ENCODE assay signal across 23 cellular contexts in the genomic region with DNA sequence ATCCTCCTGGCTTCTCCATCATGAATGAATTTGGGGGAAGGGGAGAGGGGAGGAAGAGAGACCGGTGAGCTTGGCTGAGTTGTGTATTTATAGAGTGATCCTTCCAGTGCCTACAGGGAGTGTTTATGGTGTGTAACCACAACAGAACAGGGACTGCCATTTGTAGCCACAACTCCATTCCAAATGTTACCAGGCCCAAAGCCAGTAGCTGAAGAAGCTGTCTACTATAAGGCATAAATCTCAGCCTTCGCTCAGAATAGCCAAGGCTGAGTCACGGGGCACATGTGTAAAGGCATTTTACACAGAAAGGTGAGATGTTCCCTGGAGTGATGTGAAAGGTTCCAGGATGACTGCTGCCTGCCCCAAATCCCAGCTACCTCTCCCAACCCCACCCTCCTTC. TPM values are rescaled to one million over a fixed set of nuclear protein-coding genes. Genes with fewer than 3 reads are reported as not detected.
DNase-seq lines count a peak whose midpoint lies in the region; ATAC-seq and TF ChIP-seq lines count a peak whose summit lies in the region.
"Had no signal": no experiment of that assay in that cellular context is flagged by ENCODE, and none has a peak within 500 bp of the region (broad histone marks: within the 10 kb centered on the region; RNA-seq: fewer than 3 reads in every experiment).

No MANE protein-coding gene starts in this region.

- H3K4me1 ChIP-seq in right cardiac atrium (ENCODE audit: control insufficient read depth, insufficient read depth, low read length) = peaks cover 8% of the 10 kb centered on the region
- peaks cover 18% of the 10 kb centered on the region for H3K4me1 ChIP-seq in psoas muscle
- H3K4me1 ChIP-seq in upper lobe of right lung = peaks cover 8% of the 10 kb centered on the region
- H3K4me1 ChIP-seq: parathyroid adenoma had no signal

- peak overlapping the region; percentile 82 for H3K27ac ChIP-seq in right cardiac atrium (ENCODE audit: low read length)
- H3K27ac ChIP-seq in psoas muscle = peak overlapping the region; percentile 65
- peak overlapping the region; percentile 36 for H3K27ac ChIP-seq in upper lobe of right lung
- H3K27ac ChIP-seq: parathyroid adenoma, tibial nerve had no signal

- H3K9me3 ChIP-seq in right cardiac atrium (ENCODE audit: control insufficient read depth, low read length) = no peaks in the 10 kb centered on the region
- no peaks in the 10 kb centered on the region for H3K9me3 ChIP-seq in psoas muscle
- H3K9me3 ChIP-seq in upper lobe of right lung = no peaks in the 10 kb centered on the region
- H3K9me3 ChIP-seq: tibial nerve had no signal

- DNase-seq in astrocyte of the cerebellum (ENCODE audit: low read depth) (peak; percentile 1), right cardiac atrium (peak in 1 of 3 donors; percentile 58), psoas muscle (peak in 1 of 2 donors; percentile 70), upper lobe of right lung (no peak), NCI-H2196 (lab: John Stamatoyannopoulos, UW; ENCODE audit: unreplicated experiment) (no peak)
- no peak for DNase-seq in stimulated activated naive CD8-positive, alpha-beta T cell treated with anti-CD3 and anti-CD28 coated beads, Interleukin-15, Interleukin-2, amounts not matched to agents 100 U/mL and 50 U/mL, for 24 hours
- DNase-seq in central memory CD4-positive, alpha-beta T cell = no peak
- DNase-seq: activated CD4-positive, alpha-beta T cell treated with anti-CD3 and anti-CD28 coated beads for 36 hours; activated CD8-positive, alpha-beta memory T cell treated with anti-CD3 and anti-CD28 coated beads, Interleukin-2, amount 10 ng/mL, durations not matched to agents 7 days and 5 days; CD8-positive, alpha-beta T cell; DMS53; head of caudate nucleus; immature natural killer cell; naive thymus-derived CD8-positive, alpha-beta T cell; NCI-H1417; NCI-H2107; NCI-H524 treated with DMSO at 0.1 percent for 48 hours had no signal

- TF ChIP-seq CTCF in astrocyte of the cerebellum (IDR thresholded peaks at IDR 0.05; ENCODE audit: low read depth, low read length, missing control alignments) = no peak
- no peak for TF ChIP-seq CTCF in psoas muscle (IDR thresholded peaks at IDR 0.05)
- no peak for TF ChIP-seq CTCF in upper lobe of right lung (IDR thresholded peaks at IDR 0.05)

- in situ Hi-C loops in astrocyte of the cerebellum (cut with HindIII; ENCODE audit: low sequenced_read_pairs) = loop anchor here (25.0 kb wide), 1 partner anchor 349 kb away; no protein-coding TSS in a partner anchor

- H3K36me3 ChIP-seq in psoas muscle (ENCODE audit: insufficient read depth in 1 of 2, low read depth in 1 of 2) (no peaks in the 10 kb centered on the region), upper lobe of right lung (no peaks in the 10 kb centered on the region)
- H3K36me3 ChIP-seq: tibial nerve had no signal

- 42% methylated on average over 3 of the region's 3 CpGs for WGBS in right cardiac atrium
- WGBS in psoas muscle, 3 donors = 11 to 34% (median 22%) methylated on average over 3 of the region's 3 CpGs

- intact Hi-C loops in right cardiac atrium (cut with DNase I) (no loop called here), psoas muscle (cut with DNase I) (no loop called here), upper lobe of right lung (cut with DNase I) (no loop called here)

- ATAC-seq in right cardiac atrium (peak; percentile 75 to 81), psoas muscle (peak; percentile 94 to 97 (median 95)), upper lobe of right lung (no peak), GM19324 (IDR thresholded peaks at IDR 0.05; ENCODE audit: low FRiP score, unreplicated experiment) (no peak)
- ATAC-seq in stimulated activated naive CD8-positive, alpha-beta T cell treated with anti-CD3 and anti-CD28 coated beads, Interleukin-15, Interleukin-2, amounts not matched to agents 100 U/mL and 50 U/mL, for 24 hours = no peak
- ATAC-seq: activated CD4-positive, alpha-beta T cell treated with anti-CD3 and anti-CD28 coated beads for 36 hours; activated CD8-positive, alpha-beta memory T cell treated with anti-CD3 and anti-CD28 coated beads, Interleukin-2, amount 10 ng/mL, durations not matched to agents 7 days and 5 days; activated naive CD4-positive, alpha-beta T cell treated with anti-CD3 and anti-CD28 coated beads, Interleukin-2, amount 50 U/mL, for 72 hours; CD8-positive, alpha-beta T cell; GM12878; naive thymus-derived CD8-positive, alpha-beta T cell had no signal

- H3K4me3 ChIP-seq in astrocyte of the cerebellum (ENCODE audit: low read depth, low read length) (no peak overlapping the region), right cardiac atrium (ENCODE audit: low read length) (no peak overlapping the region), psoas muscle (no peak overlapping the region), upper lobe of right lung (no peak overlapping the region)
- H3K4me3 ChIP-seq: GM12878, tibial nerve had no signal

- H3K27me3 ChIP-seq in right cardiac atrium (ENCODE audit: control insufficient read depth, insufficient read depth) (no peaks in the 10 kb centered on the region), psoas muscle (ENCODE audit: insufficient read depth in 3 of 3, low read length in 2 of 3) (no peaks in the 10 kb centered on the region), upper lobe of right lung (no peaks in the 10 kb centered on the region)
- H3K27me3 ChIP-seq: tibial nerve had no signal

RNA-seq across cellular contexts. Expression of a gene that starts 2.5 kb away (rescaled TPM):
- not detected for total RNA-seq in right cardiac atrium
- polyA plus RNA-seq in right cardiac atrium = 0.16 TPM
- total RNA-seq in psoas muscle = not detected
- not detected for polyA plus RNA-seq in psoas muscle
- not detected for total RNA-seq in upper lobe of right lung
- total RNA-seq: activated CD4-positive, alpha-beta T cell treated with anti-CD3 and anti-CD28 coated beads for 36 hours; activated CD8-positive, alpha-beta memory T cell treated with anti-CD3 and anti-CD28 coated beads, Interleukin-2, amount 10 ng/mL, durations not matched to agents 7 days and 5 days; activated naive CD4-positive, alpha-beta T cell treated with anti-CD3 and anti-CD28 coated beads, Interleukin-2, amount 50 U/mL, for 72 hours; CD8-positive, alpha-beta T cell; GM12878; lung microvascular endothelial cell; naive thymus-derived CD8-positive, alpha-beta T cell; tibial nerve had no signal
- polyA plus RNA-seq: GM12878; immature natural killer cell; naive thymus-derived CD8-positive, alpha-beta T cell had no signal

Comparison
In these comparisons a context has a peak if more than half of its experiments do, and no peak if none do; other contexts are left out.
1. ATAC-seq: peak in right cardiac atrium (2 of 2) and psoas muscle (4 of 4); none in upper lobe of right lung (single experiment), GM19324 (single experiment) and stimulated activated naive CD8-positive, alpha-beta T cell treated with anti-CD3 and anti-CD28 coated beads, Interleukin-15, Interleukin-2, amounts not matched to agents 100 U/mL and 50 U/mL, for 24 hours (single experiment).
2. Peak in every context shown above with its lines, with median percentiles within 50 percentile points of each other: H3K27ac ChIP-seq.